In genomic region chr17:21286066-21286770, GRCh38 we compare ENCODE assay signal across 8 cellular contexts. TPM values are rescaled to one million over a fixed set of nuclear protein-coding genes. Genes with fewer than 3 reads are reported as not detected.
DNase-seq lines count a peak whose midpoint lies in the region; ATAC-seq and TF ChIP-seq lines count a peak whose summit lies in the region.

No MANE protein-coding gene starts in this region.

- 0 out of 2 replicates have a peak, but pooled peaks have one; percentile 10 for TF ChIP-seq CTCF in AG04450 (IDR thresholded peaks at IDR 0.05; ENCODE audit: low read depth, low read length)
- no peak for TF ChIP-seq CTCF in progenitor cell of endocrine pancreas (IDR thresholded peaks at IDR 0.05; ENCODE audit: unreplicated experiment)

- intact Hi-C loops in left cardiac atrium (cut with DNase I) = no loop called here

- H3K27ac Mint-ChIP-seq in activated naive CD8-positive, alpha-beta T cell treated with anti-CD3 and anti-CD28 coated beads, Interleukin-2, amount 50 U/mL, for 24 hours = peak overlapping the region; percentile 97
- peak overlapping the region; percentile 41 for H3K27ac Mint-ChIP-seq in progenitor cell of endocrine pancreas

- no peaks in the 10 kb centered on the region for H3K27me3 ChIP-seq in AG04450 (ENCODE audit: control insufficient read depth, insufficient read depth, low read length)

- H3K9me3 Mint-ChIP-seq in activated naive CD8-positive, alpha-beta T cell treated with anti-CD3 and anti-CD28 coated beads, Interleukin-2, amount 50 U/mL, for 24 hours = no peaks in the 10 kb centered on the region
- H3K9me3 Mint-ChIP-seq in progenitor cell of endocrine pancreas (ENCODE audit: low read depth) = no peaks in the 10 kb centered on the region

- no peak for ATAC-seq in activated naive CD8-positive, alpha-beta T cell treated with anti-CD3 and anti-CD28 coated beads, Interleukin-2, amount 50 U/mL, for 24 hours
- ATAC-seq in left cardiac atrium = peak; percentile 49 to 61
- no peak for ATAC-seq in GM21447 (IDR thresholded peaks at IDR 0.05; ENCODE audit: unreplicated experiment)
- ATAC-seq in activated CD4-positive, CD25-positive, alpha-beta regulatory T cell treated with anti-CD3 and anti-CD28 coated beads, Interleukin-2, amount 50 U/mL, for 24 hours = no peak

- peak overlapping the region; percentile 86 for H3K4me3 ChIP-seq in AG04450 (ENCODE audit: low read depth, low read length)

- peaks cover under 1% of the 10 kb centered on the region for H3K9me3 ChIP-seq in AG04450 (ENCODE audit: control insufficient read depth, insufficient read depth, low read length)

- peak overlapping the region; percentile 94 for H3K27ac ChIP-seq in AG04450 (ENCODE audit: low read depth, low read length)

- H3K4me3 Mint-ChIP-seq in activated naive CD8-positive, alpha-beta T cell treated with anti-CD3 and anti-CD28 coated beads, Interleukin-2, amount 50 U/mL, for 24 hours = peak overlapping the region; percentile 97
- peak overlapping the region; percentile 85 for H3K4me3 Mint-ChIP-seq in progenitor cell of endocrine pancreas (ENCODE audit: low read depth)

- peaks cover 3% of the 10 kb centered on the region for H3K27me3 Mint-ChIP-seq in activated naive CD8-positive, alpha-beta T cell treated with anti-CD3 and anti-CD28 coated beads, Interleukin-2, amount 50 U/mL, for 24 hours
- peaks cover 22% of the 10 kb centered on the region for H3K27me3 Mint-ChIP-seq in progenitor cell of endocrine pancreas

- H3K36me3 Mint-ChIP-seq in activated naive CD8-positive, alpha-beta T cell treated with anti-CD3 and anti-CD28 coated beads, Interleukin-2, amount 50 U/mL, for 24 hours (ENCODE audit: low read depth) = peaks cover 40% of the 10 kb centered on the region
- H3K36me3 Mint-ChIP-seq in progenitor cell of endocrine pancreas (ENCODE audit: insufficient read depth) = no peaks in the 10 kb centered on the region

- H3K4me1 Mint-ChIP-seq in activated naive CD8-positive, alpha-beta T cell treated with anti-CD3 and anti-CD28 coated beads, Interleukin-2, amount 50 U/mL, for 24 hours = peaks cover 65% of the 10 kb centered on the region
- peaks cover 16% of the 10 kb centered on the region for H3K4me1 Mint-ChIP-seq in progenitor cell of endocrine pancreas (ENCODE audit: low read depth)

- CTCF ChIA-PET in AG04450 (lab: Charles Lee) = interaction anchor here (0.5 to 2.1 kb wide), 6 partner anchors 10 to 226 kb away, joined by 3 to 8 read pairs (median 3); no protein-coding TSS in a partner anchor

- DNase-seq in AG04450 (ENCODE audit: low read depth, low spot score) (peak; percentile 96), GOT3 (lab: John Stamatoyannopoulos, UW) (peak; percentile 76), NCI-H510A (lab: John Stamatoyannopoulos, UW) (peak; percentile 95), left cardiac atrium (peak; percentile 95), progenitor cell of endocrine pancreas (ENCODE audit: low spot score, unreplicated experiment) (no peak)
- DNase-seq in activated naive CD8-positive, alpha-beta T cell treated with anti-CD3 and anti-CD28 coated beads, Interleukin-2, amount 50 U/mL, for 24 hours = peak; percentile 44

- POLR2A ChIA-PET in AG04450 (lab: Yijun Ruan, JAX) = interaction anchor here (0.5 to 3.1 kb wide), 6 partner anchors 9 to 263 kb away, joined by 3 to 14 read pairs (median 6); partner anchors contain the start of genes TMEM11 and USP22

RNA-seq across cellular contexts. Expression of gene MAP2K3, which starts 1.7 kb away (rescaled TPM):
- polyA plus RNA-seq in AG04450 (2011; rRNA removed) = 13.7 and 24.0 TPM in 2 replicates
- 19.0 and 26.1 TPM in 2 replicates for polyA minus RNA-seq in AG04450 (2011; rRNA and poly(A)+ RNA removed)
- total RNA-seq in left cardiac atrium (10 to 100 TPM; 38.9 to 64.7 TPM), progenitor cell of endocrine pancreas (24.7 and 26.2 TPM in 2 replicates)

RNA-seq across cellular contexts. Expression of gene NATD1, which starts 33.0 kb away (rescaled TPM):
- polyA plus RNA-seq in AG04450 (2011; rRNA removed) = 4.0 and 5.2 TPM in 2 replicates
- polyA minus RNA-seq in AG04450 (2011; rRNA and poly(A)+ RNA removed) = 5.0 and 6.2 TPM in 2 replicates
- 10 to 100 TPM in 1 of 2 donors, 1 to 10 TPM in 1; 8.6 to 19.4 TPM for total RNA-seq in left cardiac atrium
- 13.5 TPM in 2 replicates for total RNA-seq in progenitor cell of endocrine pancreas

Comparison
In these comparisons a context has a peak if more than half of its experiments do, and no peak if none do; other contexts are left out.
1. ATAC-seq: peak in left cardiac atrium (2 of 2); none in activated naive CD8-positive, alpha-beta T cell treated with anti-CD3 and anti-CD28 coated beads, Interleukin-2, amount 50 U/mL, for 24 hours (single experiment), GM21447 (single experiment) and activated CD4-positive, CD25-positive, alpha-beta regulatory T cell treated with anti-CD3 and anti-CD28 coated beads, Interleukin-2, amount 50 U/mL, for 24 hours (0 of 2).